Comparison of ENCODE assay signal across 13 cellular contexts in the genomic region with DNA sequence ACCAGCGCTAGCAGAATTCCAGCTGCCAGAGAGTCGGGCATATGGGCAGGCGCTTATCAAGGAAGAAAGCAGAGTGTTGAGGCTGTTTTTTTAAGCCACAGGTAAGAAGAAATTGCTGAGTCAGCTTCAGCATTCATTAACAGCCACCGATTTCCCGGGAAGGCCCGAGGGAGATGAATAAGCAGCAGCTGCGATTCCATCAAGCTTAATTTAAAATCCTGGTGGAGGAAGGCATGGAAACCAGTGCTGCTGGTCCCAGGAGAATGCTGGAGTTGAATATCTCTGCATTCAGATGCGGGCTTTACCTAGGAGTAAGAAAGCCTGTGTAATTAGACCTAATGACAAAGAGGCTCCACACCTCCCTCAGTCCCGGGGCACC.
A peak's percentile ranks its signal among the peaks of the same experiment; 100 is the strongest.
DNase-seq lines count a peak whose midpoint lies in the region; ATAC-seq, FAIRE-seq and TF ChIP-seq lines count a peak whose summit lies in the region.
"Had no signal": no experiment of that assay in that cellular context is flagged by ENCODE, and none has a peak within 500 bp of the region (broad histone marks: within the 10 kb centered on the region; RNA-seq: fewer than 3 reads in every experiment).

No MANE protein-coding gene starts in this region.

- no peaks in the 10 kb centered on the region for H3K4me1 ChIP-seq in A549
- peaks cover 96% of the 10 kb centered on the region for H3K4me1 ChIP-seq in BLaER1
- H3K4me1 ChIP-seq in RWPE2 (ENCODE audit: insufficient read depth, poor library complexity, severe bottlenecking), result no peaks in the 10 kb centered on the region
- no peaks in the 10 kb centered on the region for H3K4me1 ChIP-seq in PC-3 (ENCODE audit: insufficient read depth, low read length)
- H3K4me1 ChIP-seq: vagina had no signal

- H4K20me1 ChIP-seq in BLaER1, result peaks cover 29% of the 10 kb centered on the region
- no peaks in the 10 kb centered on the region for H4K20me1 ChIP-seq in PC-3 (ENCODE audit: low read length)

- TF ChIP-seq CTCF in A549 (IDR thresholded peaks at IDR 0.05) (no peak), RWPE2 (IDR thresholded peaks at IDR 0.05; ENCODE audit: poor library complexity, severe bottlenecking) (no peak), PC-3 (conservative IDR thresholded peaks at IDR 0.05; ENCODE audit: low read depth, low read length) (no peak)

- no peaks in the 10 kb centered on the region for H3K79me2 ChIP-seq in PC-3 (ENCODE audit: low read length)

- H3K9me3 Mint-ChIP-seq in naive thymus-derived CD8-positive, alpha-beta T cell, result no peaks in the 10 kb centered on the region

- FAIRE-seq in A549 (lab: Jason Lieb, UNC), result no peak
- FAIRE-seq: H54 had no signal

- H3K4me2 ChIP-seq in A549 (no peak overlapping the region), BLaER1 (peak overlapping the region; percentile 99), PC-3 (ENCODE audit: low read length) (no peak overlapping the region)

- intact Hi-C loops in PC-3 (cut with micrococcal nuclease), result no loop called here

- peaks cover 14 to 44% (median 37%) of the 10 kb centered on the region in 4 donors for H3K4me1 Mint-ChIP-seq in naive thymus-derived CD8-positive, alpha-beta T cell

- no peaks in the 10 kb centered on the region for H3K9me2 ChIP-seq in PC-3 (replicated peaks; ENCODE audit: low read length)

- no peak for DNase-seq in A549 (ENCODE audit: low read depth in 1 of 2, low spot score in 1 of 2)
- DNase-seq in RWPE2 (ENCODE audit: low spot score), result peak; percentile 14
- DNase-seq in naive thymus-derived CD8-positive, alpha-beta T cell, result no peak
- no peak for DNase-seq in PC-3
- DNase-seq: COR-L47; NCI-H1048; stimulated activated CD4-positive, alpha-beta T cell treated with anti-CD3 and anti-CD28 coated beads, Interleukin-4, amount 100 ng/mL, for 1 hour had no signal

- POLR2A ChIA-PET in A549 (lab: Yijun Ruan, JAX) (no interaction called here), PC-3 (lab: Charles Lee; ENCODE audit: unreplicated experiment) (no interaction called here)
- POLR2A ChIA-PET in naive thymus-derived CD8-positive, alpha-beta T cell (lab: Charles Lee), result interaction anchor here (2.4 kb wide), 1 partner anchor 11 kb away, joined by 7 read pairs; no protein-coding TSS in a partner anchor

- H3K9me3 ChIP-seq in A549, result no peaks in the 10 kb centered on the region
- H3K9me3 ChIP-seq in BLaER1, result peaks cover 2% of the 10 kb centered on the region; the same call in 1 of the 2 replicates
- H3K9me3 ChIP-seq in RWPE2 (ENCODE audit: severe bottlenecking), result no peaks in the 10 kb centered on the region
- no peaks in the 10 kb centered on the region for H3K9me3 ChIP-seq in PC-3 (ENCODE audit: low read length)
- H3K9me3 ChIP-seq: vagina had no signal

- H3K27ac Mint-ChIP-seq in naive thymus-derived CD8-positive, alpha-beta T cell, result peak overlapping the region in 5 of 10 donors; percentile 51 to 97 (median 80)

- H3K4me3 ChIP-seq in A549 (no peak overlapping the region), BLaER1 (no peak overlapping the region), RWPE2 (ENCODE audit: severe bottlenecking) (no peak overlapping the region), PC-3 (ENCODE audit: low read length) (no peak overlapping the region)
- H3K4me3 ChIP-seq: vagina had no signal

- H2AFZ ChIP-seq in PC-3 (ENCODE audit: low read length), result no peak overlapping the region

- H3K9ac ChIP-seq in BLaER1 (peak overlapping the region; percentile 83; the same call in 1 of the 2 replicates), PC-3 (ENCODE audit: low read length) (no peak overlapping the region)

- ATAC-seq in A549, result no peak
- ATAC-seq in RWPE2 (ENCODE audit: low read depth), result no peak
- ATAC-seq in naive thymus-derived CD8-positive, alpha-beta T cell, result no peak
- ATAC-seq in GM19455 (IDR thresholded peaks at IDR 0.05; ENCODE audit: unreplicated experiment), result no peak
- no peak for ATAC-seq in HG02885 (IDR thresholded peaks at IDR 0.05; ENCODE audit: poor library complexity, unreplicated experiment)
- ATAC-seq in PC-3, result no peak

- TF ChIP-seq EP300 in A549 (IDR thresholded peaks at IDR 0.05), result no peak

- TF ChIP-seq POLR2A in A549 (IDR thresholded peaks at IDR 0.05; ENCODE audit: low read length), result no peak

- H3K36me3 ChIP-seq in BLaER1 (peaks cover 23% of the 10 kb centered on the region), RWPE2 (ENCODE audit: low read depth) (no peaks in the 10 kb centered on the region), PC-3 (ENCODE audit: low read depth, low read length) (no peaks in the 10 kb centered on the region)
- H3K36me3 ChIP-seq: vagina had no signal

- no peaks in the 10 kb centered on the region for H3F3A ChIP-seq in PC-3 (ENCODE audit: low read length, unreplicated experiment)

- WGBS in A549 (ENCODE audit: missing lambda C conversion rate), result 54% methylated on average over 5 of the region's 9 CpGs

- peaks cover 0 to 15% (median 2%) of the 10 kb centered on the region in 3 donors for H3K36me3 Mint-ChIP-seq in naive thymus-derived CD8-positive, alpha-beta T cell

- H3K27ac ChIP-seq in A549 (no peak overlapping the region), BLaER1 (peak overlapping the region; percentile 87), RWPE2 (ENCODE audit: poor library complexity, severe bottlenecking) (no peak overlapping the region), PC-3 (ENCODE audit: low read length) (no peak overlapping the region)
- H3K27ac ChIP-seq: epithelial cell of prostate, vagina had no signal

- peak overlapping the region in 6 of 10 donors; percentile 2 to 97 (median 81) for H3K4me3 Mint-ChIP-seq in naive thymus-derived CD8-positive, alpha-beta T cell

- H3K27me3 Mint-ChIP-seq in naive thymus-derived CD8-positive, alpha-beta T cell, result no peaks in the 10 kb centered on the region

- BruUV-seq in PC-3 (replicated peaks; lab: Mats Ljungman, UMichigan), result no TSS peak

- no peak for TF ChIP-seq RAD21 in A549 (conservative IDR thresholded peaks at IDR 0.05 in 1 of 2, IDR thresholded peaks at IDR 0.05 in 1 of 2)

- no peaks in the 10 kb centered on the region for H3K27me3 ChIP-seq in BLaER1
- peaks cover under 1% of the 10 kb centered on the region for H3K27me3 ChIP-seq in RWPE2 (ENCODE audit: insufficient read depth, poor library complexity, severe bottlenecking)
- peaks cover 80% of the 10 kb centered on the region for H3K27me3 ChIP-seq in PC-3 (ENCODE audit: low read length)
- H3K27me3 ChIP-seq: vagina had no signal

- CTCF ChIA-PET in A549 (lab: Yijun Ruan, JAX) (interaction anchor here (1.2 kb wide), 1 partner anchor 354 kb away, joined by 4 read pairs; no protein-coding TSS in a partner anchor), PC-3 (lab: Charles Lee) (no interaction called here)

TF ChIP-seq in A549, 52 proteins besides CTCF, POLR2A, EP300 and RAD21:
- TF ChIP-seq MAFK (IDR thresholded peaks at IDR 0.05; ENCODE audit: partially characterized antibody) (peak; percentile 91), CBX8 (IDR thresholded peaks at IDR 0.05) (no peak)
